8 cellular contexts compared by ENCODE assay signal in the genomic region with DNA sequence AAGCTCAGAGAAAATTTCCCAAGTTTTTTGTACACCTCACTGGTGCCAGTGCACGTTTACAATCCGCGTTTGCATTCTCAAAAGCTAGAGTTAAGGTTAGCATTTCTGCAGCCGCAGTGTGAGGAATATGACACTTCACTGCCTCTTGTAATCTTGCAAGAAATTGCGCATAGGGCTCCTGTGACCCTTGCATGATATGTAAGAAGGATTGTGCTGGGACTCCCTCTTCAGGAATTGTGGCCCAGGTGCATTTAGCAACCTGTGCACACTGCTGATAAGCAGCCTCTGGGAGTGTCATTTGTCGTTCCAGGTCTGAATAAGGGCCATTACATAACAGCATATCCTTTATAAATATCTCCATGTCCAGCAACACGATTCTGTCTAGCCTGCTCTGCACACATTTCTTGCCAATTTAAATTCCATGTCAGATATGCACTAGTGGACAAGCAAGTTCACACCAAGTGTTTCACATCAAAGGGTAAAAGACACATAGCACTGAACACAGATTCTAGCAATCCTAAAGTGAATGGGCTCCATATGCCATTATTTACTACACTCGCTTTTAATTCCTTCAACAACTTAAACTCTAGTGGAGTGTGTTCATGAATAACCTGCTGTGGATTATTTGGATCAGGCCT.
DNase-seq lines count a peak whose midpoint lies in the region; FAIRE-seq and TF ChIP-seq lines count a peak whose summit lies in the region.

No MANE protein-coding gene starts in this region.

- no peaks in the 10 kb centered on the region for H3K36me3 ChIP-seq in endothelial cell of umbilical vein (ENCODE audit: control insufficient read depth in 2 of 2, extremely low read depth in 1 of 2, insufficient read depth in 2 of 2, low read length in 2 of 2)
- H3K36me3 ChIP-seq in tibial artery = no peaks in the 10 kb centered on the region
- H3K36me3 ChIP-seq in ovary = no peaks in the 10 kb centered on the region

- no peaks in the 10 kb centered on the region for H3K9me3 ChIP-seq in endothelial cell of umbilical vein (replicated peaks; ENCODE audit: control insufficient read depth, insufficient read depth, low read length)
- H3K9me3 ChIP-seq in tibial artery = no peaks in the 10 kb centered on the region
- H3K9me3 ChIP-seq in ovary = no peaks in the 10 kb centered on the region

- H3K36me3 Mint-ChIP-seq in activated naive CD4-positive, alpha-beta T cell treated with anti-CD3 and anti-CD28 coated beads, Interleukin-2, amount 10 ng/mL, durations not matched to agents 7 days and 5 days = no peaks in the 10 kb centered on the region

- no peak overlapping the region for H3K4me3 Mint-ChIP-seq in activated naive CD4-positive, alpha-beta T cell treated with anti-CD3 and anti-CD28 coated beads, Interleukin-2, amount 10 ng/mL, durations not matched to agents 7 days and 5 days

- H4K20me1 ChIP-seq in endothelial cell of umbilical vein (replicated peaks; ENCODE audit: control insufficient read depth, extremely low read depth, insufficient read depth, low read length) = no peaks in the 10 kb centered on the region

- CTCF ChIA-PET in activated naive CD4-positive, alpha-beta T cell treated with anti-CD3 and anti-CD28 coated beads, Interleukin-2, amount 10 ng/mL, durations not matched to agents 7 days and 5 days (lab: Charles Lee) = interaction anchor here (2.8 to 3.4 kb wide), 2 partner anchors 27 to 107 kb away, joined by 10 to 15 read pairs; no protein-coding TSS in a partner anchor
- CTCF ChIA-PET in endothelial cell of umbilical vein (lab: Charles Lee) = interaction anchor here (0.7 to 1.8 kb wide), 5 partner anchors 79 to 156 kb away, joined by 3 to 8 read pairs (median 3); no protein-coding TSS in a partner anchor

- H3K27me3 ChIP-seq in endothelial cell of umbilical vein (ENCODE audit: control insufficient read depth in 2 of 2, insufficient read depth in 2 of 2, low read length in 2 of 2) (peaks cover 14 to 17% of the 10 kb centered on the region in 2 experiments), tibial artery (no peaks in the 10 kb centered on the region), ovary (no peaks in the 10 kb centered on the region)

- BruUV-seq in endothelial cell of umbilical vein (replicated peaks; lab: Mats Ljungman, UMichigan) = no TSS peak

- no peaks in the 10 kb centered on the region for H3K9me1 ChIP-seq in endothelial cell of umbilical vein (replicated peaks; ENCODE audit: control insufficient read depth, extremely low read depth, insufficient read depth, low read length)

- no peak overlapping the region for H3K4me2 ChIP-seq in endothelial cell of umbilical vein (ENCODE audit: insufficient read depth, low read length)

- WGBS in ovary, 3 donors = 76 to 79% (median 76%) methylated on average over 8 of the region's 8 CpGs

- no peak for TF ChIP-seq EP300 in ovary (IDR thresholded peaks at IDR 0.05)

- H3K27ac Mint-ChIP-seq in activated naive CD4-positive, alpha-beta T cell treated with anti-CD3 and anti-CD28 coated beads, Interleukin-2, amount 10 ng/mL, durations not matched to agents 7 days and 5 days = no peak overlapping the region

- no peak for TF ChIP-seq POLR2A in endothelial cell of umbilical vein (IDR thresholded peaks at IDR 0.05; ENCODE audit: low read depth, low read length)
- no peak for TF ChIP-seq POLR2A in ovary (IDR thresholded peaks at IDR 0.05)

- no peak overlapping the region for H3K9ac ChIP-seq in endothelial cell of umbilical vein (replicated peaks; ENCODE audit: extremely low read depth, insufficient read depth, low read length)

- TF ChIP-seq CTCF in endothelial cell of umbilical vein (IDR thresholded peaks at IDR 0.05; ENCODE audit: extremely low read depth in 1 of 2, insufficient read depth in 1 of 2, low read depth in 1 of 2, low read length in 2 of 2) = peak in 1 of 2 donors; percentile 14
- peak; percentile 24 to 41 for TF ChIP-seq CTCF in tibial artery (IDR thresholded peaks at IDR 0.05)
- TF ChIP-seq CTCF in ovary (IDR thresholded peaks at IDR 0.05) = no peak

- POLR2A ChIA-PET in endothelial cell of umbilical vein (lab: Charles Lee) = no interaction called here

- dilution Hi-C loops in endothelial cell of umbilical vein (cut with MboI; ENCODE audit: extremely low pct_ligation_motif_present, low sequenced_read_pairs) = no loop called here

- H3K27ac ChIP-seq in endothelial cell of umbilical vein (ENCODE audit: insufficient read depth, low read depth, low read length) (no peak overlapping the region), tibial artery (no peak overlapping the region), ovary (no peak overlapping the region)

- no peaks in the 10 kb centered on the region for H3K4me1 Mint-ChIP-seq in activated naive CD4-positive, alpha-beta T cell treated with anti-CD3 and anti-CD28 coated beads, Interleukin-2, amount 10 ng/mL, durations not matched to agents 7 days and 5 days

- no peak overlapping the region for H2AFZ ChIP-seq in endothelial cell of umbilical vein (ENCODE audit: low read depth, low read length)

- peaks cover 13% of the 10 kb centered on the region for H3K27me3 Mint-ChIP-seq in activated naive CD4-positive, alpha-beta T cell treated with anti-CD3 and anti-CD28 coated beads, Interleukin-2, amount 10 ng/mL, durations not matched to agents 7 days and 5 days

- H3K9me3 Mint-ChIP-seq in activated naive CD4-positive, alpha-beta T cell treated with anti-CD3 and anti-CD28 coated beads, Interleukin-2, amount 10 ng/mL, durations not matched to agents 7 days and 5 days = no peaks in the 10 kb centered on the region

- H3K4me1 ChIP-seq in endothelial cell of umbilical vein (ENCODE audit: control insufficient read depth, extremely low read depth, insufficient read depth, low read length) (no peaks in the 10 kb centered on the region), tibial artery (no peaks in the 10 kb centered on the region), ovary (ENCODE audit: insufficient read depth) (no peaks in the 10 kb centered on the region)

- DNase-seq in activated naive CD4-positive, alpha-beta T cell treated with anti-CD3 and anti-CD28 coated beads, Interleukin-2, amount 10 ng/mL, durations not matched to agents 7 days and 5 days = peak; percentile 50
- DNase-seq in activated naive CD4-positive, alpha-beta T cell treated with Interleukin-2 at 50 U/mL for 16 hours = no peak
- DNase-seq in NCI-H2227 (lab: John Stamatoyannopoulos, UW; ENCODE audit: unreplicated experiment) = peak; percentile 51
- peak; percentile 38 for DNase-seq in endothelial cell of umbilical vein (ENCODE audit: low read depth, low spot score)
- peak in 1 of 2 donors; percentile 27 for DNase-seq in tibial artery
- DNase-seq in mesenteric fat pad (ENCODE audit: low spot score) = no peak
- no peak for DNase-seq in AG20443 (ENCODE audit: low spot score)
- DNase-seq in ovary = no peak

- H3K4me3 ChIP-seq in endothelial cell of umbilical vein (replicated peaks in 1 of 3; ENCODE audit: insufficient read depth in 1 of 3, low read depth in 1 of 3, low read length in 3 of 3) = no peak overlapping the region
- H3K4me3 ChIP-seq in tibial artery = no peak overlapping the region
- no peak overlapping the region for H3K4me3 ChIP-seq in ovary

- intact Hi-C loops in endothelial cell of umbilical vein (cut with micrococcal nuclease) (loop anchor here (1.0 to 2.0 kb wide), 2 partner anchors 108 to 155 kb away; no protein-coding TSS in a partner anchor), tibial artery (cut with DNase I; ENCODE audit: low total_unique reads) (no loop called here), ovary (cut with DNase I) (no loop called here)

- no peak for FAIRE-seq in endothelial cell of umbilical vein (lab: Jason Lieb, UNC)

- H3K79me2 ChIP-seq in endothelial cell of umbilical vein (ENCODE audit: control insufficient read depth, insufficient read depth, low read length) = no peaks in the 10 kb centered on the region

TF ChIP-seq in endothelial cell of umbilical vein, 7 proteins besides CTCF, POLR2A, EP300 and RAD21:
- TF ChIP-seq GATA2 (IDR thresholded peaks at IDR 0.05; ENCODE audit: insufficient read depth, insufficient read length, low read depth, low read length) (no peak), POLR2AphosphoS5 (IDR thresholded peaks at IDR 0.05; ENCODE audit: insufficient read depth, low read depth, low read length) (no peak), MYC (IDR thresholded peaks at IDR 0.05; ENCODE audit: low read depth, low read length) (no peak), EZH2 (IDR thresholded peaks at IDR 0.05; ENCODE audit: borderline replicate concordance, low read depth, low read length, severe bottlenecking) (no peak), FOS (IDR thresholded peaks at IDR 0.05; ENCODE audit: borderline replicate concordance, insufficient read depth, low read length) (no peak), JUN (IDR thresholded peaks at IDR 0.05; ENCODE audit: borderline replicate concordance, insufficient read depth, insufficient read length, low read depth) (no peak)
- TF ChIP-seq, protein P1, sequence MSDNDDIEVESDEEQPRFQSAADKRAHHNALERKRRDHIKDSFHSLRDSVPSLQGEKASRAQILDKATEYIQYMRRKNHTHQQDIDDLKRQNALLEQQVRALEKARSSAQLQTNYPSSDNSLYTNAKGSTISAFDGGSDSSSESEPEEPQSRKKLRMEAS (IDR thresholded peaks at IDR 0.05; ENCODE audit: insufficient read depth, insufficient read length) = no peak

Comparison
In these comparisons a context has a peak if more than half of its experiments do, and no peak if none do; other contexts are left out.
1. DNase-seq: peak in activated naive CD4-positive, alpha-beta T cell treated with anti-CD3 and anti-CD28 coated beads, Interleukin-2, amount 10 ng/mL, durations not matched to agents 7 days and 5 days (single experiment), NCI-H2227 (single experiment) and endothelial cell of umbilical vein (single experiment); none in activated naive CD4-positive, alpha-beta T cell treated with Interleukin-2 at 50 U/mL for 16 hours (single experiment), mesenteric fat pad (single experiment), AG20443 (single experiment) and ovary (0 of 5).
2. CTCF ChIP-seq: peak in tibial artery (2 of 2); none in ovary (0 of 3).